In the genomic region with DNA sequence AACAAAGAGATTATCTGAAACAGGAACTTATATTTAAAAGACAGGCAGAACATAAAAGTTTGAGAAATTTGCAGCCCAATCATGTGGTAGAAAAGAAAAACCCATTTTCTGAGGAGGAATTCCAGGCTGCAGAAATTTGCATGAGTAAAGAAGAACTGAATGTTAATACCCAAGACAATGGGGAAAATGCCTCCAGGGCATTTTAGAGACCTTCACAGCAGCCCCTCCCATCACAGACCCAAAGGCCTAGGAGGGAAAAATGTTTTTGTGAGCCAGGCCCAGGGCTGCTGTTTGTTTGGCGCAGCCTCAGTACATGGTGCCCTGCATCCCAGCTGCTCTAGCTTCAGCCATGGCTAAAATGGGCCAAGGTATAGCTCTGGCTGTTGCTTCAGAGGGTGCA, we compare ENCODE assay signal across 26 cellular contexts.
"Had no signal": no experiment of that assay in that cellular context is flagged by ENCODE, and none has a peak within 500 bp of the region (broad histone marks: within the 10 kb centered on the region; RNA-seq: fewer than 3 reads in every experiment).

No MANE protein-coding gene starts in this region.

- ATAC-seq: activated CD8-positive, alpha-beta T cell treated with anti-CD3 and anti-CD28 coated beads for 36 hours; gastroesophageal sphincter; heart right ventricle had no signal

- H3K27ac ChIP-seq: ascending aorta, brain microvascular endothelial cell, epithelial cell of prostate, esophagus squamous epithelium, gastroesophageal sphincter, heart right ventricle had no signal

- H3K4me1 ChIP-seq: ascending aorta, esophagus squamous epithelium, gastroesophageal sphincter, heart right ventricle had no signal

- H3K36me3 ChIP-seq: ascending aorta, brain microvascular endothelial cell, esophagus squamous epithelium, gastroesophageal sphincter, heart right ventricle had no signal

- H3K9me3 ChIP-seq: ascending aorta had no signal

- FAIRE-seq: bronchial epithelial cell, colon, endometrium, endothelial cell of umbilical vein had no signal

- H3K4me3 ChIP-seq: ascending aorta, esophagus squamous epithelium, gastroesophageal sphincter, heart right ventricle had no signal

- H3K27me3 ChIP-seq: ascending aorta, brain microvascular endothelial cell, esophagus squamous epithelium, gastroesophageal sphincter, heart right ventricle had no signal

- DNase-seq: activated CD4-positive, alpha-beta T cell treated with anti-CD3 and anti-CD28 coated beads for 48 hours; activated CD4-positive, alpha-beta T cell treated with anti-CD3 and anti-CD28 coated beads, Interleukin-2, amount 50 U/mL, for 1 hour; activated CD4-positive, alpha-beta T cell treated with anti-CD3 and anti-CD28 coated beads, Interleukin-2, amount 50 U/mL, for 48 hours; activated CD8-positive, alpha-beta memory T cell treated with anti-CD3 and anti-CD28 coated beads for 24 hours; activated CD8-positive, alpha-beta memory T cell treated with anti-CD3 and anti-CD28 coated beads, Interleukin-2, amount 50 U/mL, for 4 hours; activated CD8-positive, alpha-beta T cell treated with anti-CD3 and anti-CD28 coated beads for 36 hours; activated effector memory CD4-positive, alpha-beta T cell treated with anti-CD3 and anti-CD28 coated beads, Interleukin-2, amount 50 U/mL, for 16 hours; activated naive CD4-positive, alpha-beta T cell treated with anti-CD3 and anti-CD28 coated beads for 36 hours; activated naive CD8-positive, alpha-beta T cell treated with anti-CD3 and anti-CD28 coated beads, Interleukin-2, amount 10 ng/mL, durations not matched to agents 7 days and 5 days; activated T-cell treated with anti-CD3 and anti-CD28 coated beads, Interleukin-2, amount 50 U/mL, for 1 hour; activated T-cell treated with anti-CD3 and anti-CD28 coated beads, Interleukin-2, amount 50 U/mL, for 48 hours; brain microvascular endothelial cell; cortex of kidney; dermis blood vessel endothelial cell; effector CD4-positive, alpha-beta T cell; esophagus squamous epithelium; foreskin melanocyte; heart right ventricle; T-helper 2 cell had no signal
